ENCODE assay signal across 35 cellular contexts in the genomic region with DNA sequence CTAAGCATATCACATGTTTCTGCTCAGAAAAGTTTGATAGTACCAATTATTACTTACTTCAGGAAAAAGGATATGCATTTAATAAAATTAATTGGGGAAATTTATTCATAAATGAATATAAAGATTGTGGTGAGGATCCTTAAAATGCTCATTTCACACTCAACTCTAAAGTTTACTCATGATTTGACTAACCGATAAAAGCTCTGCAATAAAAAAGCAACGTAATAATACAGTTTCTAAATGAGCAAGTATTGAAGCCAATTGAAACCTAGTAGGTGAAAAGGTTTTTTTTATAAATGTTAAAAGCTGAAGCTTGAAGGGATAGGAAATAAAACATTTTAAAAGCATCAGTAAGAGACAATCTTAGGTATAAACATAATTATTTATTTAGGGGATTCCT.
"Had no signal": no experiment of that assay in that cellular context is flagged by ENCODE, and none has a peak within 500 bp of the region (broad histone marks: within the 10 kb centered on the region; RNA-seq: fewer than 3 reads in every experiment).

No MANE protein-coding gene starts in this region.

- DNase-seq: Karpas-422, Kasumi-1, MG63, MM.1S, MV-4-11, NCI-H1048, NCI-H1092, NCI-H1092 treated with DMSO at 0.1 percent for 48 hours, NCI-H1105, NCI-H1105 treated with DMSO at 0.1 percent for 48 hours, NCI-H1417 treated with DMSO at 0.1 percent for 48 hours, NCI-H1436, NCI-H1436 treated with DMSO at 0.1 percent for 48 hours, NCI-H146, NCI-H1694, NCI-H1694 treated with DMSO at 0.1 percent for 48 hours, NCI-H187, NCI-H187 treated with DMSO at 0.1 percent for 48 hours, NCI-H1930, NCI-H2029, NCI-H2029 treated with DMSO at 0.1 percent for 48 hours, NCI-H2081, NCI-H2081 treated with DMSO at 0.1 percent for 48 hours, NCI-H2107, NCI-H2171, NCI-H2171 treated with DMSO at 0.1 percent for 48 hours, NCI-H2227 treated with DMSO at 0.1 percent for 48 hours, NCI-H226, NCI-H345, NCI-H446, NCI-H446 treated with DMSO at 0.1 percent for 48 hours, NCI-H510A, NCI-H510A treated with DMSO at 0.1 percent for 48 hours, NCI-H524, NCI-H524 treated with DMSO at 0.1 percent for 48 hours had no signal

- H3K4me3 ChIP-seq: MG63 had no signal

- H3K27me3 ChIP-seq: MG63 had no signal

- H3K36me3 ChIP-seq: MG63 had no signal

- H3K9me3 ChIP-seq: MG63 had no signal
